ENCODE assay signal across 7 cellular contexts in genomic region chr14:54828031-54828430, GRCh38.
"Had no signal": no experiment of that assay in that cellular context is flagged by ENCODE, and none has a peak within 500 bp of the region (broad histone marks: within the 10 kb centered on the region; RNA-seq: fewer than 3 reads in every experiment).

No MANE protein-coding gene starts in this region.

- H3K36me3 ChIP-seq: HAP-1 had no signal

- H3K4me3 ChIP-seq: GM23338, HAP-1, K562 had no signal

- DNase-seq: HFFc6, IMR-90, KG1 had no signal

- ATAC-seq: GM23338, HCT116, K562 had no signal

- H3K9me3 ChIP-seq: HAP-1 had no signal

- H3K4me1 ChIP-seq: HAP-1 had no signal
